In genomic region chr3:182740710-182741109, GRCh38 we compare ENCODE assay signal across 11 cellular contexts. TPM values are rescaled to one million over a fixed set of nuclear protein-coding genes. Genes with fewer than 3 reads are reported as not detected.
DNase-seq lines count a peak whose midpoint lies in the region; ATAC-seq and TF ChIP-seq lines count a peak whose summit lies in the region.
"Had no signal": no experiment of that assay in that cellular context is flagged by ENCODE, and none has a peak within 500 bp of the region (broad histone marks: within the 10 kb centered on the region; RNA-seq: fewer than 3 reads in every experiment).

No MANE protein-coding gene starts in this region.

- ATAC-seq in GM18505 (IDR thresholded peaks at IDR 0.05; ENCODE audit: unreplicated experiment): no peak
- no peak for ATAC-seq in stimulated activated naive CD8-positive, alpha-beta T cell treated with anti-CD3 and anti-CD28 coated beads, Interleukin-15, amount 100 ng/mL, for 72 hours
- ATAC-seq: left cardiac atrium, Right ventricle myocardium inferior had no signal

- H3K27me3 Mint-ChIP-seq in stimulated activated naive CD8-positive, alpha-beta T cell treated with anti-CD3 and anti-CD28 coated beads, Interleukin-15, amount 100 ng/mL, for 72 hours: peaks cover 17% of the 10 kb centered on the region

- peak overlapping the region in 1 of 2 donors; percentile 10 for H3K27ac Mint-ChIP-seq in stimulated activated naive CD8-positive, alpha-beta T cell treated with anti-CD3 and anti-CD28 coated beads, Interleukin-15, amount 100 ng/mL, for 72 hours

- DNase-seq in Caki2 (ENCODE audit: low read depth) (peak; percentile 76), M059J (ENCODE audit: low read depth) (peak; percentile 38), astrocyte of the hippocampus (ENCODE audit: low read depth, low spot score) (peak; percentile 7), mucosa of gallbladder (ENCODE audit: low spot score) (peak; percentile 45), SKM-1 treated with dmso at 0.1 percent for 144 hours (lab: John Stamatoyannopoulos, UW; ENCODE audit: unreplicated experiment) (no peak)
- DNase-seq in stimulated activated naive CD8-positive, alpha-beta T cell treated with anti-CD3 and anti-CD28 coated beads, Interleukin-15, amount 100 ng/mL, for 72 hours: no peak
- DNase-seq in activated CD8-positive, alpha-beta memory T cell treated with anti-CD3 and anti-CD28 coated beads for 24 hours: no peak
- DNase-seq: activated CD4-positive, alpha-beta T cell treated with anti-CD3 and anti-CD28 coated beads, Interleukin-2, amount 50 U/mL, for 4 hours; left cardiac atrium had no signal

- H3K4me3 Mint-ChIP-seq in stimulated activated naive CD8-positive, alpha-beta T cell treated with anti-CD3 and anti-CD28 coated beads, Interleukin-15, amount 100 ng/mL, for 72 hours: no peak overlapping the region

- H3K4me1 Mint-ChIP-seq in stimulated activated naive CD8-positive, alpha-beta T cell treated with anti-CD3 and anti-CD28 coated beads, Interleukin-15, amount 100 ng/mL, for 72 hours: no peaks in the 10 kb centered on the region

- no peaks in the 10 kb centered on the region for H3K9me3 Mint-ChIP-seq in stimulated activated naive CD8-positive, alpha-beta T cell treated with anti-CD3 and anti-CD28 coated beads, Interleukin-15, amount 100 ng/mL, for 72 hours

- no peak for TF ChIP-seq POLR2A in GM18505 (IDR thresholded peaks at IDR 0.05; ENCODE audit: borderline replicate concordance, extremely low read depth, insufficient read depth, insufficient read length)

- in situ Hi-C loops in Caki2 (cut with HindIII; ENCODE audit: low pct_unique_long_range_greater_than_20kb, low sequenced_read_pairs): no loop called here

RNA-seq across cellular contexts. Expression of gene ATP11B, which starts 52.6 kb away (rescaled TPM):
- total RNA-seq in Caki2 (2014; rRNA removed; shearing (Covaris generic); ENCODE audit: low replicate concordance): 30.0 and 40.8 TPM in 2 replicates
- total RNA-seq in M059J (2014; rRNA removed; shearing (Covaris generic)): 33.9 and 47.8 TPM in 2 replicates
- total RNA-seq in mucosa of gallbladder: 89.9 TPM

Comparison
In these comparisons a context has a peak if more than half of its experiments do, and no peak if none do; other contexts are left out.
1. DNase-seq: peak in Caki2 (single experiment), M059J (single experiment), astrocyte of the hippocampus (single experiment) and mucosa of gallbladder (single experiment); none in SKM-1 treated with dmso at 0.1 percent for 144 hours (single experiment), stimulated activated naive CD8-positive, alpha-beta T cell treated with anti-CD3 and anti-CD28 coated beads, Interleukin-15, amount 100 ng/mL, for 72 hours (0 of 2) and activated CD8-positive, alpha-beta memory T cell treated with anti-CD3 and anti-CD28 coated beads for 24 hours (single experiment).